Comparison of ENCODE assay signal across 15 cellular contexts in genomic region chr22:29204617-29205183, GRCh38. TPM values are rescaled to one million over a fixed set of nuclear protein-coding genes. Genes with fewer than 3 reads are reported as not detected.
DNase-seq lines count a peak whose midpoint lies in the region; ATAC-seq and TF ChIP-seq lines count a peak whose summit lies in the region.
"Had no signal": no experiment of that assay in that cellular context is flagged by ENCODE, and none has a peak within 500 bp of the region (broad histone marks: within the 10 kb centered on the region; RNA-seq: fewer than 3 reads in every experiment).

No MANE protein-coding gene starts in this region.

- peaks cover 53 to 82% (median 72%) of the 10 kb centered on the region in 10 experiments for H3K4me1 ChIP-seq in BLaER1 treated with 17β-estradiol and CSF1 and Interleukin-3, amounts not matched to agents 10 nM and 100 nM
- H3K4me1 ChIP-seq in SJSA1 (replicated peaks) = peaks cover 69% of the 10 kb centered on the region
- H3K4me1 ChIP-seq in naive thymus-derived CD4-positive, alpha-beta T cell (ENCODE audit: control insufficient read depth in 2 of 2, insufficient read depth in 2 of 2, low read length in 2 of 2) = peaks cover 4 to 9% of the 10 kb centered on the region in 2 donors

- peaks cover 13 to 28% (median 15%) of the 10 kb centered on the region in 7 donors for H3K4me1 Mint-ChIP-seq in naive thymus-derived CD4-positive, alpha-beta T cell

- H3K9ac ChIP-seq in BLaER1 treated with 17β-estradiol and CSF1 and Interleukin-3, amounts not matched to agents 10 nM and 100 nM = no peak overlapping the region

- CTCF ChIA-PET in naive thymus-derived CD4-positive, alpha-beta T cell (lab: Charles Lee) = no interaction called here

- no peak for TF ChIP-seq CTCF in GM13976 (IDR thresholded peaks at IDR 0.05; ENCODE audit: borderline replicate concordance, control extremely low read depth, extremely low read depth, insufficient read depth, missing control alignments)

- in situ Hi-C loops in GM13976 (cut with MboI; ENCODE audit: low sequenced_read_pairs, unreplicated experiment) = no loop called here

- ATAC-seq in naive thymus-derived CD4-positive, alpha-beta T cell = no peak
- no peak for ATAC-seq in HG03135 (IDR thresholded peaks at IDR 0.05; ENCODE audit: unreplicated experiment)
- no peak for ATAC-seq in HG03378 (IDR thresholded peaks at IDR 0.05; ENCODE audit: unreplicated experiment)
- no peak for ATAC-seq in GM18519 (IDR thresholded peaks at IDR 0.05; ENCODE audit: low FRiP score, unreplicated experiment)
- ATAC-seq: activated CD8-positive, alpha-beta memory T cell treated with anti-CD3 and anti-CD28 coated beads, Interleukin-2, amount 10 ng/mL, durations not matched to agents 7 days and 5 days; activated naive CD4-positive, alpha-beta T cell treated with anti-CD3 and anti-CD28 coated beads, Interleukin-2, amount 50 U/mL, for 72 hours; stimulated activated naive B cell treated with anti-CD40 and anti-IgM and Interleukin-4, amounts not matched to agents 10 μg/mL and 1 μg/mL and 100 μg/mL, for 72 hours had no signal

- no peaks in the 10 kb centered on the region for H3K9me3 Mint-ChIP-seq in naive thymus-derived CD4-positive, alpha-beta T cell
- H3K9me3 Mint-ChIP-seq: activated naive CD4-positive, alpha-beta T cell treated with anti-CD3 and anti-CD28 coated beads, Interleukin-2, amount 50 U/mL, for 72 hours; stimulated activated naive B cell treated with anti-CD40 and anti-IgM and Interleukin-4, amounts not matched to agents 10 μg/mL and 1 μg/mL and 100 μg/mL, for 72 hours had no signal

- no peak overlapping the region for H3K27ac Mint-ChIP-seq in naive thymus-derived CD4-positive, alpha-beta T cell
- H3K27ac Mint-ChIP-seq: activated CD8-positive, alpha-beta memory T cell treated with anti-CD3 and anti-CD28 coated beads, Interleukin-2, amount 10 ng/mL, durations not matched to agents 7 days and 5 days; activated naive CD4-positive, alpha-beta T cell treated with anti-CD3 and anti-CD28 coated beads, Interleukin-2, amount 50 U/mL, for 72 hours; stimulated activated naive B cell treated with anti-CD40 and anti-IgM and Interleukin-4, amounts not matched to agents 10 μg/mL and 1 μg/mL and 100 μg/mL, for 72 hours had no signal

- peak overlapping the region in 9 of 11 experiments; percentile 15 to 97 (median 89); a peak in 14 of 22 replicates for H3K4me2 ChIP-seq in BLaER1 treated with 17β-estradiol and CSF1 and Interleukin-3, amounts not matched to agents 10 nM and 100 nM

- POLR2A ChIA-PET in naive thymus-derived CD4-positive, alpha-beta T cell (lab: Charles Lee) = no interaction called here

- no peaks in the 10 kb centered on the region for H3K36me3 ChIP-seq in BLaER1 treated with 17β-estradiol and CSF1 and Interleukin-3, amounts not matched to agents 10 nM and 100 nM
- H3K36me3 ChIP-seq in SJSA1 = peaks cover 19% of the 10 kb centered on the region
- H3K36me3 ChIP-seq in naive thymus-derived CD4-positive, alpha-beta T cell (ENCODE audit: control insufficient read depth in 2 of 3, insufficient read depth in 3 of 3, low read length in 3 of 3) = no peaks in the 10 kb centered on the region

- no peak overlapping the region for H3K27ac ChIP-seq in BLaER1 treated with 17β-estradiol and CSF1 and Interleukin-3, amounts not matched to agents 10 nM and 100 nM
- peak overlapping the region; percentile 88 for H3K27ac ChIP-seq in SJSA1
- no peak overlapping the region for H3K27ac ChIP-seq in naive thymus-derived CD4-positive, alpha-beta T cell (ENCODE audit: low read depth, low read length)
- no peak overlapping the region for H3K27ac ChIP-seq in substantia nigra (ENCODE audit: low read depth, low read length, poor library complexity, severe bottlenecking)
- H3K27ac ChIP-seq: coronary artery had no signal

- H3K36me3 Mint-ChIP-seq in naive thymus-derived CD4-positive, alpha-beta T cell = no peaks in the 10 kb centered on the region
- H3K36me3 Mint-ChIP-seq: activated CD8-positive, alpha-beta memory T cell treated with anti-CD3 and anti-CD28 coated beads, Interleukin-2, amount 10 ng/mL, durations not matched to agents 7 days and 5 days; stimulated activated naive B cell treated with anti-CD40 and anti-IgM and Interleukin-4, amounts not matched to agents 10 μg/mL and 1 μg/mL and 100 μg/mL, for 72 hours had no signal

- H3K4me3 ChIP-seq in BLaER1 treated with 17β-estradiol and CSF1 and Interleukin-3, amounts not matched to agents 10 nM and 100 nM = no peak overlapping the region
- peak overlapping the region; percentile 79 for H3K4me3 ChIP-seq in SJSA1
- no peak overlapping the region for H3K4me3 ChIP-seq in naive thymus-derived CD4-positive, alpha-beta T cell (ENCODE audit: low read length)

- peaks cover 34 to 66% (median 49%) of the 10 kb centered on the region in 5 donors for H3K27me3 Mint-ChIP-seq in naive thymus-derived CD4-positive, alpha-beta T cell

- DNase-seq in GM13976 (ENCODE audit: low spot score) (peak; percentile 25), SJSA1 (ENCODE audit: low read depth in 1 of 2, low spot score in 2 of 2) (peak in 1 of 2 experiments; percentile 27), substantia nigra (lab: John Stamatoyannopoulos, UW) (no peak)
- DNase-seq in naive thymus-derived CD4-positive, alpha-beta T cell = no peak
- DNase-seq: activated CD8-positive, alpha-beta memory T cell treated with anti-CD3 and anti-CD28 coated beads, Interleukin-2, amount 10 ng/mL, durations not matched to agents 7 days and 5 days; mesendoderm; NCI-H446 treated with DMSO at 0.1 percent for 48 hours; stimulated activated naive B cell treated with anti-CD40 and anti-IgM and Interleukin-4, amounts not matched to agents 10 μg/mL and 1 μg/mL and 100 μg/mL, for 72 hours had no signal

- peak overlapping the region in 7 of 10 donors; percentile 1 to 68 (median 20) for H3K4me3 Mint-ChIP-seq in naive thymus-derived CD4-positive, alpha-beta T cell
- H3K4me3 Mint-ChIP-seq: activated CD8-positive, alpha-beta memory T cell treated with anti-CD3 and anti-CD28 coated beads, Interleukin-2, amount 10 ng/mL, durations not matched to agents 7 days and 5 days had no signal

- H3K27me3 ChIP-seq in BLaER1 treated with 17β-estradiol and CSF1 and Interleukin-3, amounts not matched to agents 10 nM and 100 nM = peaks cover 91 to 99% (median 94%) of the 10 kb centered on the region in 11 experiments
- no peaks in the 10 kb centered on the region for H3K27me3 ChIP-seq in SJSA1 (replicated peaks)
- H3K27me3 ChIP-seq in naive thymus-derived CD4-positive, alpha-beta T cell (ENCODE audit: control insufficient read depth in 2 of 2, insufficient read depth in 2 of 2, low read length in 2 of 2) = peaks cover 0 to 3% of the 10 kb centered on the region in 2 donors

- no peaks in the 10 kb centered on the region for H3K9me3 ChIP-seq in BLaER1 treated with 17β-estradiol and CSF1 and Interleukin-3, amounts not matched to agents 10 nM and 100 nM (replicated peaks in 1 of 11)
- H3K9me3 ChIP-seq in SJSA1 (replicated peaks) = no peaks in the 10 kb centered on the region
- no peaks in the 10 kb centered on the region for H3K9me3 ChIP-seq in naive thymus-derived CD4-positive, alpha-beta T cell (ENCODE audit: control insufficient read depth in 2 of 3, low read length in 3 of 3)

- H4K20me1 ChIP-seq in BLaER1 treated with 17β-estradiol and CSF1 and Interleukin-3, amounts not matched to agents 10 nM and 100 nM = peaks cover 0 to 98% (median 82%) of the 10 kb centered on the region in 11 experiments; a peak in 18 of 22 replicates

- intact Hi-C loops in naive thymus-derived CD4-positive, alpha-beta T cell (cut with micrococcal nuclease) = no loop called here

RNA-seq across cellular contexts. Expression of gene EMID1, which starts 1.0 kb away (rescaled TPM):
- 45.6 and 78.9 TPM in 2 replicates for total RNA-seq in SJSA1 (2014; rRNA removed; shearing (Covaris generic))
- 1 to 10 TPM in 2 of 5 experiments, not detected in 3; 1.2 to 2.0 TPM for total RNA-seq in naive thymus-derived CD4-positive, alpha-beta T cell
- not detected for polyA plus RNA-seq in naive thymus-derived CD4-positive, alpha-beta T cell
- total RNA-seq: pulmonary artery endothelial cell had no signal

Comparison
In these comparisons a context has a peak if more than half of its experiments do, and no peak if none do; other contexts are left out.
1. RNA of gene EMID1, which starts 1.0 kb away (total RNA-seq): 45.6 to 78.9 TPM in SJSA1; 1.2 to 2.0 TPM in naive thymus-derived CD4-positive, alpha-beta T cell; every median in the first group is over 10 times any median in the second.